ENCODE assay signal across 25 cellular contexts in the genomic region with DNA sequence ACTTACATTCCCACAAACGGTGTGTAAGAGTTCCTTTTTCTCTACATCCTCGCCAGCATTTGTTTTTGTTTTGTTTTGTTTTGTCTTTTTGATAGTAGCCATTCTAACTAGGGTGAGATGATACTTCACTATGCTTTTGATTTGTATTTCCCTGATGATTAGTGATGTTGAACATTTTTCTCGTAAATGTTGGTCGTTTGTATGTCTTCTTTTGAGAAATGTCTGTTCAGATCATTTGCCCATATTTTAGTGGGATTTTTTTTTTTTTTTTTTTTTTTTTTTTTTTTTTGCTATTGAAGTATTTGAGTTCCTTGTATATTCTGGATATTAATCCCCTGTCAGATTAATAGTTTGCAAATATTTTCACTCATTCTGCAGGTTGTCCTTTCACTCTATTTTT. TPM values are rescaled to one million over a fixed set of nuclear protein-coding genes. Genes with fewer than 3 reads are reported as not detected.
"Had no signal": no experiment of that assay in that cellular context is flagged by ENCODE, and none has a peak within 500 bp of the region (broad histone marks: within the 10 kb centered on the region; RNA-seq: fewer than 3 reads in every experiment).

No MANE protein-coding gene starts in this region.

- H3K27me3 ChIP-seq: esophagus muscularis mucosa, foreskin keratinocyte, gastroesophageal sphincter, heart right ventricle, left lung had no signal

- ATAC-seq: foreskin keratinocyte; gastroesophageal sphincter; heart right ventricle; left cardiac atrium; left lung; left ventricle myocardium superior; lower lobe of right lung; mucosa of descending colon; naive thymus-derived CD8-positive, alpha-beta T cell had no signal

- H3K27ac ChIP-seq: coronary artery, dorsolateral prefrontal cortex, esophagus muscularis mucosa, foreskin keratinocyte, gastroesophageal sphincter, heart right ventricle, left lung, lower lobe of right lung had no signal

- H3K27ac Mint-ChIP-seq: mesothelial cell of epicardium; naive B cell; naive thymus-derived CD8-positive, alpha-beta T cell had no signal

- H3K4me1 Mint-ChIP-seq: naive thymus-derived CD8-positive, alpha-beta T cell had no signal

- DNase-seq: dermis blood vessel endothelial cell; dorsolateral prefrontal cortex; effector CD4-positive, alpha-beta T cell; effector memory CD4-positive, alpha-beta T cell; foreskin keratinocyte; glutamatergic neuron; head of caudate nucleus; heart right ventricle; hippocampal formation; left cardiac atrium; left lung; left ventricle myocardium superior; lower lobe of right lung; mesenchymal stem cell; mucosa of descending colon; naive B cell; naive thymus-derived CD8-positive, alpha-beta T cell had no signal

- FAIRE-seq: endothelial cell of umbilical vein, frontal cortex, islet of Langerhans, keratinocyte had no signal

- H3K4me3 Mint-ChIP-seq: mesothelial cell of epicardium; naive B cell; naive thymus-derived CD8-positive, alpha-beta T cell had no signal

- H3K4me1 ChIP-seq: esophagus muscularis mucosa, foreskin keratinocyte, gastroesophageal sphincter, heart right ventricle, left lung, lower lobe of right lung had no signal

- H3K36me3 ChIP-seq: esophagus muscularis mucosa, gastroesophageal sphincter, heart right ventricle, left lung, lower lobe of right lung had no signal

- H3K4me3 ChIP-seq: coronary artery, dorsolateral prefrontal cortex, esophagus muscularis mucosa, gastroesophageal sphincter, heart right ventricle, left lung, lower lobe of right lung, mucosa of descending colon had no signal

RNA-seq across cellular contexts. Expression of a gene that starts 19.2 kb away (rescaled TPM):
- polyA plus RNA-seq: naive thymus-derived CD8-positive, alpha-beta T cell had no signal
